ENCODE assay signal across 15 cellular contexts in the genomic region with DNA sequence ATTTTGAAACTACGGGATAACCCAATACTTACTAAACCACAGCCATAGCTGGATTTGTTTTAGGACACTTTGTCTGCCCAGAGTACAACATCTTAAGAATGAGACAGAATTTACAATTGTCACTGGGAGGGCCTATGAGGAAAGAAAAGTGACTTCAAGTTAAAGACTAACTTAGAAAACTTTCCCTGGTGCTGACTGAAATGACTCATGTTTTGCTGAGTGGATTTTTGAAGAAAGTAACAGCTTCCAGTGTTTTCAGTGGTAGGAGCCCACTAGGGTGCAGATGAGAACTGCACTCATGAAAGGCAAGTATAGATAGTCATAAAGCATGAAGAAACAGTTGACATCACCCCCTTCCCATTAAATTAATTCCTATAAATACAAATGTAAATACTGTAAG.
A peak's percentile ranks its signal among the peaks of the same experiment; 100 is the strongest.
DNase-seq lines count a peak whose midpoint lies in the region; ATAC-seq and TF ChIP-seq lines count a peak whose summit lies in the region.
"Had no signal": no experiment of that assay in that cellular context is flagged by ENCODE, and none has a peak within 500 bp of the region (broad histone marks: within the 10 kb centered on the region; RNA-seq: fewer than 3 reads in every experiment).

No MANE protein-coding gene starts in this region.

- ATAC-seq in GM19397 (IDR thresholded peaks at IDR 0.05; ENCODE audit: unreplicated experiment) (peak; percentile 85), HG02938 (IDR thresholded peaks at IDR 0.05; ENCODE audit: unreplicated experiment) (peak; percentile 85), HG03565 (IDR thresholded peaks at IDR 0.05; ENCODE audit: unreplicated experiment) (peak; percentile 71), sciatic nerve (no peak), omental fat pad (ENCODE audit: low FRiP score) (no peak)
- ATAC-seq: activated CD8-positive, alpha-beta memory T cell treated with anti-CD3 and anti-CD28 coated beads, Interleukin-2, amount 10 ng/mL, durations not matched to agents 7 days and 5 days; upper lobe of right lung had no signal

- intact Hi-C loops in sciatic nerve (cut with DNase I) = no loop called here

- no peak for TF ChIP-seq CTCF in omental fat pad (IDR thresholded peaks at IDR 0.05)

- DNase-seq in AG08396 (ENCODE audit: low spot score) (peak; percentile 8), ureter (ENCODE audit: low spot score) (no peak), sciatic nerve (ENCODE audit: low spot score) (no peak), omental fat pad (ENCODE audit: low spot score) (no peak), amniotic stem cell (lab: John Stamatoyannopoulos, UW) (no peak)
- DNase-seq: activated CD8-positive, alpha-beta memory T cell treated with anti-CD3 and anti-CD28 coated beads, Interleukin-2, amount 10 ng/mL, durations not matched to agents 7 days and 5 days; activated naive CD4-positive, alpha-beta T cell treated with anti-CD3 and anti-CD28 coated beads, Interleukin-2, amount 50 U/mL, for 16 hours; Calu3; KBM-7; NCI-H1417 treated with DMSO at 0.1 percent for 48 hours; NCI-H510A; upper lobe of right lung had no signal

Comparison
In these comparisons a context has a peak if more than half of its experiments do, and no peak if none do; other contexts are left out.
1. ATAC-seq: peak in GM19397 (single experiment), HG02938 (single experiment) and HG03565 (single experiment); none in sciatic nerve (single experiment) and omental fat pad (single experiment).